ENCODE assay signal across 7 cellular contexts in the genomic region with DNA sequence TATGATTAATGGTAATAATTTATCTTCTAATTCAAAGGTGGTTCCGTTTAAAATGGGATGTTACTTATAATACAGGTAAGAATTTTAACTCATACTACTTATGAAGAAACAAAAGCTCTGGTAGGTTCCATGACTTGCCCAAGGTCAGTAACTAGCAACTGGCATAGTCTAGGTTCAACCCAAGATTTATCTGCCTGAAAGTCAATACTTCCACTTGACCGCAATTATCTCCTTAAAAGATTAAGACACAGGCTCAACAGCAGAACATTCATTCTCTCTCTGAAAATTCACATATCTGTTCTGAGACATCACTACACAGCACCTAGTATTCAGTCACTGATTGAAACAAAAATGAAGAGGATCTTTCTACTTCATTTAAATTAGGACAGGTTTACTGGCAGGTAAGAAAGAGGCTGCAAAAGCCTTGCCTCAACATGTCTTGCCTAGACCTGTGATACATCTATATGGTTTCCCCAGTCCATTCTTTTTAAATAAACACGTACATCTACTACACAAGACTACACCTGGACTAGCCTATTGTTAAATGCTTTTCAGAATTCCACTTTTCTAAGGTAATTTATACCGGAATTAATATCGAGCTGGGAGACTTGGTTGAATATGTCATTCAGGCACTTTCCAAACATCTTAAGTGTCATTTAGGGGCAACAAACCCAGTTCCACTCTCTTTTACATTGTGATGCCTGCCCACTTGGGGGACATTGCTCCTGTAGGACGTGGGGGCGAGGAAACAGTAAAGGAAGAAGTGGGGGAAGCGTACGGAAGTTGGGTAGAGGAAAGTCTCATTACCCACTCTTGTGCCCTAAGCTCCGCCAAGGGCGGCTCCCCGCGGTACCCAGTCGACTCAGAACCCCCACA. TPM values are rescaled to one million over a fixed set of nuclear protein-coding genes. Genes with fewer than 3 reads are reported as not detected.
A peak's percentile ranks its signal among the peaks of the same experiment; 100 is the strongest.
DNase-seq lines count a peak whose midpoint lies in the region; ATAC-seq, FAIRE-seq and TF ChIP-seq lines count a peak whose summit lies in the region.

No MANE protein-coding gene starts in this region.

- intact Hi-C loops in kidney (cut with DNase I): no loop called here

- H3K27ac ChIP-seq in kidney (ENCODE audit: low read depth in 2 of 2, low read length in 2 of 2) (no peak overlapping the region), subcutaneous abdominal adipose tissue (ENCODE audit: low read depth, low read length) (peak overlapping the region; percentile 67)

- DNase-seq in MV-4-11 (lab: John Stamatoyannopoulos, UW) (peak; percentile 8), adipocyte (ENCODE audit: low read depth) (peak; percentile 46), kidney (no peak)

- H3K9me3 ChIP-seq in adipocyte (ENCODE audit: control insufficient read depth, low read length) (no peaks in the 10 kb centered on the region), kidney (ENCODE audit: control insufficient read depth in 1 of 2, low read length in 2 of 2) (no peaks in the 10 kb centered on the region), subcutaneous abdominal adipose tissue (ENCODE audit: control insufficient read depth in 5 of 5, low read length in 5 of 5) (no peaks in the 10 kb centered on the region)

- peak overlapping the region; percentile 86 for H3K9ac ChIP-seq in adipocyte (ENCODE audit: low read length)
- H3K9ac ChIP-seq in kidney (ENCODE audit: low read length in 2 of 2): peak overlapping the region; percentile 90 to 92
- peak overlapping the region; percentile 84 to 96 (median 87) for H3K9ac ChIP-seq in subcutaneous abdominal adipose tissue (ENCODE audit: low read length in 5 of 5)

- H3K36me3 ChIP-seq in adipocyte (ENCODE audit: control insufficient read depth, insufficient read depth, low read length, severe bottlenecking): no peaks in the 10 kb centered on the region
- H3K36me3 ChIP-seq in kidney (ENCODE audit: control insufficient read depth in 1 of 2, insufficient read depth in 2 of 2, low read length in 2 of 2): no peaks in the 10 kb centered on the region
- H3K36me3 ChIP-seq in subcutaneous abdominal adipose tissue (ENCODE audit: control insufficient read depth in 5 of 5, insufficient read depth in 5 of 5, low read length in 5 of 5): no peaks in the 10 kb centered on the region

- H3K27me3 ChIP-seq in adipocyte (replicated peaks; ENCODE audit: control insufficient read depth, insufficient read depth, low read length) (no peaks in the 10 kb centered on the region), subcutaneous abdominal adipose tissue (ENCODE audit: control insufficient read depth in 5 of 5, insufficient read depth in 4 of 5, low read length in 5 of 5) (no peaks in the 10 kb centered on the region)

- no peak for FAIRE-seq in kidney (lab: Jason Lieb, UNC)

- no peak for TF ChIP-seq CTCF in kidney (IDR thresholded peaks at IDR 0.05; ENCODE audit: borderline replicate concordance, extremely low read depth, insufficient read depth)

- ATAC-seq in GM19455 (IDR thresholded peaks at IDR 0.05; ENCODE audit: unreplicated experiment): peak; percentile 4
- ATAC-seq in HG02798 (IDR thresholded peaks at IDR 0.05; ENCODE audit: poor library complexity, unreplicated experiment): no peak
- ATAC-seq in HG03095 (IDR thresholded peaks at IDR 0.05; ENCODE audit: unreplicated experiment): no peak

- H3K4me3 ChIP-seq in adipocyte (ENCODE audit: low read length) (peak overlapping the region; percentile 92), kidney (ENCODE audit: low read length in 2 of 2) (peak overlapping the region; percentile 81 to 85), subcutaneous abdominal adipose tissue (ENCODE audit: low read depth in 1 of 5, low read length in 5 of 5) (peak overlapping the region; percentile 89 to 99 (median 96))

- H3K4me1 ChIP-seq in adipocyte (ENCODE audit: control insufficient read depth, insufficient read depth, low read length) (peaks cover 19% of the 10 kb centered on the region), kidney (ENCODE audit: control insufficient read depth in 1 of 2, insufficient read depth in 1 of 2, low read depth in 1 of 2, low read length in 2 of 2) (peaks cover 0 to 5% of the 10 kb centered on the region in 2 donors), subcutaneous abdominal adipose tissue (ENCODE audit: control insufficient read depth in 5 of 5, insufficient read depth in 5 of 5, low read length in 5 of 5) (peaks cover 0 to 24% (median 17%) of the 10 kb centered on the region in 5 donors)

RNA-seq across cellular contexts. Expression of gene CSNK1G1, which starts 1.1 kb away (rescaled TPM):
- 25.8 TPM for total RNA-seq in kidney
- 5.0 TPM for polyA plus RNA-seq in kidney (ENCODE audit: insufficient read depth, low read depth, low replicate concordance)

RNA-seq across cellular contexts. Expression of gene PCLAF, which starts 26.3 kb away (rescaled TPM):
- 1.5 TPM for total RNA-seq in kidney
- polyA plus RNA-seq in kidney (ENCODE audit: insufficient read depth, low read depth, low replicate concordance): 1.3 TPM

RNA-seq across cellular contexts. Expression of gene TRIP4, which starts 32.7 kb away (rescaled TPM):
- 29.8 TPM for total RNA-seq in kidney
- 33.1 TPM for polyA plus RNA-seq in kidney (ENCODE audit: insufficient read depth, low read depth, low replicate concordance)
